26 cellular contexts compared by ENCODE assay signal in genomic region chr4:181235361-181235760, GRCh38.
DNase-seq lines count a peak whose midpoint lies in the region; ATAC-seq and TF ChIP-seq lines count a peak whose summit lies in the region.
"Had no signal": no experiment of that assay in that cellular context is flagged by ENCODE, and none has a peak within 500 bp of the region (broad histone marks: within the 10 kb centered on the region; RNA-seq: fewer than 3 reads in every experiment).

No MANE protein-coding gene starts in this region.

- peak; percentile 13 for DNase-seq in NCI-H1092 treated with DMSO at 0.1 percent for 48 hours (lab: John Stamatoyannopoulos, UW)
- no peak for DNase-seq in NCI-H1092 (lab: John Stamatoyannopoulos, UW)
- DNase-seq in GM23338 (ENCODE audit: low spot score), result no peak
- peak; percentile 29 for DNase-seq in NCI-H69 (lab: John Stamatoyannopoulos, UW)
- peak; percentile 51 for DNase-seq in glutamatergic neuron
- DNase-seq in activated T-cell treated with anti-CD3 and anti-CD28 coated beads, Interleukin-2, amount 50 U/mL, for 24 hours, result no peak
- DNase-seq: CD8-positive, alpha-beta memory T cell; DMS 273 treated with DMSO at 0.1 percent for 48 hours; DMS79; MM.1S; NCI-H1417 treated with DMSO at 0.1 percent for 48 hours; NCI-H2029; NCI-H446 treated with DMSO at 0.1 percent for 48 hours; NCI-H526; Right ventricle myocardium superior; RPMI8226; SK-N-SH; SW 1271 had no signal

- no peaks in the 10 kb centered on the region for H3K79me2 ChIP-seq in GM23338 (replicated peaks; ENCODE audit: insufficient read depth)

- no peaks in the 10 kb centered on the region for H3K9me3 Mint-ChIP-seq in GM23338
- peaks cover 5% of the 10 kb centered on the region for H3K9me3 Mint-ChIP-seq in glutamatergic neuron (ENCODE audit: unreplicated experiment)
- no peaks in the 10 kb centered on the region for H3K9me3 Mint-ChIP-seq in activated T-cell treated with anti-CD3 and anti-CD28 coated beads, Interleukin-2, amount 50 U/mL, for 24 hours
- H3K9me3 Mint-ChIP-seq: IgD-negative memory B cell; T-helper 1 cell treated with Interleukin-12 subunit alpha and Interleukin-12 subunit beta and Interleukin-4 antibody, amounts not matched to agents 30 μg/mL and 1 μg/mL, for 36 hours had no signal

- no peak overlapping the region for H3K27ac Mint-ChIP-seq in GM23338
- peak overlapping the region; percentile 88 for H3K27ac Mint-ChIP-seq in glutamatergic neuron (ENCODE audit: unreplicated experiment)
- no peak overlapping the region for H3K27ac Mint-ChIP-seq in activated T-cell treated with anti-CD3 and anti-CD28 coated beads, Interleukin-2, amount 50 U/mL, for 24 hours
- H3K27ac Mint-ChIP-seq: B cell; CD14-positive monocyte; CD8-positive, alpha-beta memory T cell; IgD-negative memory B cell; T-helper 1 cell treated with Interleukin-12 subunit alpha and Interleukin-12 subunit beta and Interleukin-4 antibody, amounts not matched to agents 30 μg/mL and 1 μg/mL, for 36 hours had no signal

- H3K4me3 ChIP-seq in GM23338, result no peak overlapping the region

- H3K4me1 ChIP-seq in GM23338 (ENCODE audit: insufficient read depth), result peaks cover 7% of the 10 kb centered on the region

- H3K9me2 ChIP-seq in GM23338 (ENCODE audit: insufficient read depth), result no peaks in the 10 kb centered on the region
- H3K9me2 ChIP-seq: SK-N-SH had no signal

- peaks cover 16% of the 10 kb centered on the region for H3K4me1 Mint-ChIP-seq in GM23338
- H3K4me1 Mint-ChIP-seq in glutamatergic neuron (ENCODE audit: low read depth, unreplicated experiment), result peaks cover 47% of the 10 kb centered on the region
- no peaks in the 10 kb centered on the region for H3K4me1 Mint-ChIP-seq in activated T-cell treated with anti-CD3 and anti-CD28 coated beads, Interleukin-2, amount 50 U/mL, for 24 hours (ENCODE audit: low read depth)
- H3K4me1 Mint-ChIP-seq: B cell; CD14-positive monocyte; CD8-positive, alpha-beta memory T cell; IgD-negative memory B cell had no signal

- H3K36me3 ChIP-seq in GM23338 (ENCODE audit: insufficient read depth), result no peaks in the 10 kb centered on the region

- H3K4me3 Mint-ChIP-seq in GM23338 (no peak overlapping the region), glutamatergic neuron (ENCODE audit: unreplicated experiment) (peak overlapping the region; percentile 61)
- no peak overlapping the region for H3K4me3 Mint-ChIP-seq in activated T-cell treated with anti-CD3 and anti-CD28 coated beads, Interleukin-2, amount 50 U/mL, for 24 hours
- H3K4me3 Mint-ChIP-seq: B cell; CD14-positive monocyte; CD8-positive, alpha-beta memory T cell; IgD-negative memory B cell; T-helper 1 cell treated with Interleukin-12 subunit alpha and Interleukin-12 subunit beta and Interleukin-4 antibody, amounts not matched to agents 30 μg/mL and 1 μg/mL, for 36 hours had no signal

- no peak overlapping the region for H3K27ac ChIP-seq in GM23338 (ENCODE audit: low read depth)
- H3K27ac ChIP-seq: 22Rv1, HL-60, KMS-11 had no signal

- 0 out of 2 replicates have a peak overlapping the region, but pooled peaks have one; percentile 30 for H2AFZ ChIP-seq in GM23338

- TF ChIP-seq CTCF in GM23338 (conservative IDR thresholded peaks at IDR 0.05; ENCODE audit: low read depth in 2 of 2) (no peak), glutamatergic neuron (IDR thresholded peaks at IDR 0.05; ENCODE audit: partially characterized antibody, unreplicated experiment) (no peak)

- H4K20me1 ChIP-seq in GM23338 (replicated peaks; ENCODE audit: insufficient read depth), result no peaks in the 10 kb centered on the region

- ATAC-seq in GM23338 (no peak), HG03460 (IDR thresholded peaks at IDR 0.05; ENCODE audit: unreplicated experiment) (no peak)

- no peak overlapping the region for H3K4me2 ChIP-seq in GM23338
- H3K4me2 ChIP-seq: KMS-11, SK-N-SH had no signal

- no peaks in the 10 kb centered on the region for H3K27me3 ChIP-seq in GM23338 (ENCODE audit: insufficient read depth)

- H3K36me3 Mint-ChIP-seq in GM23338 (ENCODE audit: low read depth) (no peaks in the 10 kb centered on the region), glutamatergic neuron (ENCODE audit: unreplicated experiment) (peaks cover 3% of the 10 kb centered on the region)
- no peaks in the 10 kb centered on the region for H3K36me3 Mint-ChIP-seq in activated T-cell treated with anti-CD3 and anti-CD28 coated beads, Interleukin-2, amount 50 U/mL, for 24 hours (ENCODE audit: low read depth)
- H3K36me3 Mint-ChIP-seq: CD14-positive monocyte; CD8-positive, alpha-beta memory T cell had no signal

- H3F3A ChIP-seq in GM23338 (replicated peaks; ENCODE audit: low read depth), result no peaks in the 10 kb centered on the region

- H3K27me3 Mint-ChIP-seq in GM23338 (ENCODE audit: insufficient read depth, low read depth, poor library complexity) (no peaks in the 10 kb centered on the region), glutamatergic neuron (ENCODE audit: unreplicated experiment) (peaks cover 8% of the 10 kb centered on the region)
- no peaks in the 10 kb centered on the region for H3K27me3 Mint-ChIP-seq in activated T-cell treated with anti-CD3 and anti-CD28 coated beads, Interleukin-2, amount 50 U/mL, for 24 hours
- H3K27me3 Mint-ChIP-seq: B cell; CD8-positive, alpha-beta memory T cell; IgD-negative memory B cell had no signal

TF ChIP-seq in GM23338, 12 proteins besides CTCF, POLR2A, EP300 and RAD21:
- TF ChIP-seq POLR2AphosphoS5 (IDR thresholded peaks at IDR 0.05; ENCODE audit: low read depth), result no peak
- TF ChIP-seq ZNF331 (CRISPR knock-in tag; IDR thresholded peaks at IDR 0.05; ENCODE audit: low read depth), result no peak
- no peak for TF ChIP-seq REST (IDR thresholded peaks at IDR 0.05; ENCODE audit: unreplicated experiment)
- TF ChIP-seq, protein P1, sequence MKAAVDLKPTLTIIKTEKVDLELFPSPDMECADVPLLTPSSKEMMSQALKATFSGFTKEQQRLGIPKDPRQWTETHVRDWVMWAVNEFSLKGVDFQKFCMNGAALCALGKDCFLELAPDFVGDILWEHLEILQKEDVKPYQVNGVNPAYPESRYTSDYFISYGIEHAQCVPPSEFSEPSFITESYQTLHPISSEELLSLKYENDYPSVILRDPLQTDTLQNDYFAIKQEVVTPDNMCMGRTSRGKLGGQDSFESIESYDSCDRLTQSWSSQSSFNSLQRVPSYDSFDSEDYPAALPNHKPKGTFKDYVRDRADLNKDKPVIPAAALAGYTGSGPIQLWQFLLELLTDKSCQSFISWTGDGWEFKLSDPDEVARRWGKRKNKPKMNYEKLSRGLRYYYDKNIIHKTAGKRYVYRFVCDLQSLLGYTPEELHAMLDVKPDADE (IDR thresholded peaks at IDR 0.05), result no peak

Comparison
In these comparisons a context has a peak if more than half of its experiments do, and no peak if none do; other contexts are left out.
1. DNase-seq: peak in NCI-H1092 treated with DMSO at 0.1 percent for 48 hours (single experiment), NCI-H69 (single experiment) and glutamatergic neuron (single experiment); none in NCI-H1092 (single experiment), GM23338 (single experiment) and activated T-cell treated with anti-CD3 and anti-CD28 coated beads, Interleukin-2, amount 50 U/mL, for 24 hours (single experiment).